Comparison of ENCODE assay signal across 8 cellular contexts in the genomic region with DNA sequence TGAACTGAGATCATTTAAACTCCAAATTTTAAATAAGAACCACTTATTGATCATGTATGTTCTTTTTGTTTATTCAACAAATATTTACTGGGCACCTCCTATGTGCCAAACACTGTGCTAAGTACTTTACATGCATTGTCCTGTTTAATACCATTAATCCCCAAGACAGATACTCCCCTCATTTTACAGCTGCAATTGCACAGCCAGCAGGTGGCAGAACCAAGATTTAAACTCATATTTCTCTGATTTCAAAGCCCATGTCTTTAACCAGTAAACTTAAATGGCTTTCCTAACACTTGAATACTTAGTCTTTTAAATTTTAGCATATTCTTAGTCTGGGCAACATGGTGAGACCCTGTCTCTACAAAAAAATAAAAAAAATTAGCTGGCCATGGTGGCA. TPM values are rescaled to one million over a fixed set of nuclear protein-coding genes. Genes with fewer than 3 reads are reported as not detected.
DNase-seq lines count a peak whose midpoint lies in the region; ATAC-seq and TF ChIP-seq lines count a peak whose summit lies in the region.

No MANE protein-coding gene starts in this region.

- H3K36me3 ChIP-seq in adipocyte (ENCODE audit: control insufficient read depth, insufficient read depth, low read length, severe bottlenecking) (peaks cover 77% of the 10 kb centered on the region), lower lobe of right lung (peaks cover 31% of the 10 kb centered on the region)

- H3K27ac ChIP-seq in lower lobe of right lung, result no peak overlapping the region

- H3K4me3 ChIP-seq in adipocyte (ENCODE audit: low read length) (no peak overlapping the region), lower lobe of right lung (no peak overlapping the region)

- ATAC-seq in lower lobe of right lung (no peak), omental fat pad (ENCODE audit: low FRiP score) (no peak), HG03457 (IDR thresholded peaks at IDR 0.05; ENCODE audit: unreplicated experiment) (no peak), HG03354 (IDR thresholded peaks at IDR 0.05; ENCODE audit: poor library complexity, severe bottlenecking, unreplicated experiment) (no peak)

- intact Hi-C loops in lower lobe of right lung (cut with DNase I), result no loop called here

- TF ChIP-seq CTCF in lower lobe of right lung (IDR thresholded peaks at IDR 0.05) (peak; percentile 44), omental fat pad (IDR thresholded peaks at IDR 0.05) (no peak)

- H3K9me3 ChIP-seq in adipocyte (ENCODE audit: control insufficient read depth, low read length) (no peaks in the 10 kb centered on the region), lower lobe of right lung (no peaks in the 10 kb centered on the region)

- DNase-seq in GF-D8 (lab: John Stamatoyannopoulos, UW) (peak; percentile 2), LHCN-M2 (ENCODE audit: low read depth) (peak; percentile 3), adipocyte (ENCODE audit: low read depth) (peak; percentile 13), lower lobe of right lung (no peak), omental fat pad (ENCODE audit: low spot score) (no peak), NCI-H226 (no peak)

- no peak overlapping the region for H3K9ac ChIP-seq in adipocyte (ENCODE audit: low read length)

- H3K27me3 ChIP-seq in adipocyte (replicated peaks; ENCODE audit: control insufficient read depth, insufficient read depth, low read length), result no peaks in the 10 kb centered on the region
- no peaks in the 10 kb centered on the region for H3K27me3 ChIP-seq in lower lobe of right lung (ENCODE audit: low read depth)

- H3K4me1 ChIP-seq in adipocyte (ENCODE audit: control insufficient read depth, insufficient read depth, low read length) (peaks cover 18% of the 10 kb centered on the region), lower lobe of right lung (no peaks in the 10 kb centered on the region)

RNA-seq across cellular contexts. Expression of a gene that starts 43.4 kb away (rescaled TPM):
- total RNA-seq in LHCN-M2 (2014; rRNA removed) (0.71 and 1.4 TPM in 2 replicates), lower lobe of right lung (14.1 TPM), omental fat pad (1 to 10 TPM; 2.0 to 6.0 (median 4.8) TPM)
- 0.56 TPM for polyA plus RNA-seq in LHCN-M2 (2012)

Comparison
In these comparisons a context has a peak if more than half of its experiments do, and no peak if none do; other contexts are left out.
1. DNase-seq: peak in GF-D8 (single experiment), LHCN-M2 (single experiment) and adipocyte (single experiment); none in lower lobe of right lung (single experiment), omental fat pad (single experiment) and NCI-H226 (single experiment).